In genomic region chr4:76749361-76749760, GRCh38 we compare ENCODE assay signal across 23 cellular contexts.
"Had no signal": no experiment of that assay in that cellular context is flagged by ENCODE, and none has a peak within 500 bp of the region (broad histone marks: within the 10 kb centered on the region; RNA-seq: fewer than 3 reads in every experiment).

No MANE protein-coding gene starts in this region.

- H3K4me3 ChIP-seq: pancreas, psoas muscle, right lobe of liver, sigmoid colon, stomach, thoracic aorta, thyroid gland, tibial nerve, upper lobe of left lung, vagina had no signal

- DNase-seq: nephron progenitor cell; psoas muscle; right cardiac atrium; sigmoid colon; stimulated activated CD4-positive, alpha-beta T cell treated with anti-CD3 and anti-CD28 coated beads, Interleukin-2, amount 100 ng/mL, for 24 hours; stimulated activated CD4-positive, alpha-beta T cell treated with anti-CD3 and anti-CD28 coated beads, Interleukin-2, amount 100 ng/mL, for 48 hours; stimulated activated CD4-positive, alpha-beta T cell treated with anti-CD3 and anti-CD28 coated beads, Interleukin-4, amount 100 ng/mL, for 24 hours; stimulated activated naive B cell treated with anti-CD40 and anti-IgM and Interleukin-4, amounts not matched to agents 10 μg/mL and 1 μg/mL and 100 μg/mL, for 72 hours; stimulated activated naive CD4-positive, alpha-beta T cell treated with Interleukin-2 at 50 U/mL for 16 hours had no signal

- H3K36me3 Mint-ChIP-seq: natural killer cell treated with Interleukin-12 subunit alpha and Interleukin-12 subunit beta and Interleukin-15 and Interleukin-18, amount 100 ng/mL, for 72 hours; stimulated activated effector memory CD8-positive, alpha-beta T cell treated with anti-CD3 and anti-CD28 coated beads, Interleukin-12 subunit alpha, Interleukin-12 subunit beta, amount 100 ng/mL, for 72 hours; stimulated activated naive B cell treated with anti-CD40 and anti-IgM and Interleukin-4, amounts not matched to agents 10 μg/mL and 1 μg/mL and 100 μg/mL, for 72 hours had no signal

- H3K9me3 Mint-ChIP-seq: neural crest cell had no signal

- H3K27me3 ChIP-seq: pancreas, right lobe of liver, sigmoid colon, stomach, thyroid gland, tibial nerve, upper lobe of left lung, vagina had no signal

- H3K4me1 Mint-ChIP-seq: stimulated activated effector memory CD8-positive, alpha-beta T cell treated with anti-CD3 and anti-CD28 coated beads, Interleukin-12 subunit alpha, Interleukin-12 subunit beta, amount 100 ng/mL, for 72 hours had no signal

- H3K27me3 Mint-ChIP-seq: progenitor cell of endocrine pancreas had no signal

- H3K27ac ChIP-seq: neutrophil, pancreas, psoas muscle, right lobe of liver, sigmoid colon, stomach, thyroid gland, tibial nerve, upper lobe of left lung, vagina had no signal

- H3K4me1 ChIP-seq: pancreas, psoas muscle had no signal

- H3K9me3 ChIP-seq: neutrophil, pancreas, psoas muscle, right lobe of liver, sigmoid colon, stomach, thoracic aorta, thyroid gland, tibial nerve, upper lobe of left lung, vagina had no signal

- H3K4me3 Mint-ChIP-seq: natural killer cell treated with Interleukin-12 subunit alpha and Interleukin-12 subunit beta and Interleukin-15 and Interleukin-18, amount 100 ng/mL, for 72 hours; nephron progenitor cell; neural crest cell; stimulated activated effector memory CD8-positive, alpha-beta T cell treated with anti-CD3 and anti-CD28 coated beads, Interleukin-12 subunit alpha, Interleukin-12 subunit beta, amount 100 ng/mL, for 72 hours; stimulated activated naive B cell treated with anti-CD40 and anti-IgM and Interleukin-4, amounts not matched to agents 10 μg/mL and 1 μg/mL and 100 μg/mL, for 72 hours; stimulated activated naive CD8-positive, alpha-beta T cell treated with anti-CD3 and anti-CD28 coated beads, Interleukin-15, Interleukin-2, amounts not matched to agents 100 ng/mL and 50 ng/mL, for 24 hours had no signal

- H3K36me3 ChIP-seq: neutrophil, pancreas, thyroid gland, tibial nerve, vagina had no signal

- H3K27ac Mint-ChIP-seq: natural killer cell treated with Interleukin-12 subunit alpha and Interleukin-12 subunit beta and Interleukin-15 and Interleukin-18, amount 100 ng/mL, for 72 hours; nephron progenitor cell; stimulated activated effector memory CD8-positive, alpha-beta T cell treated with anti-CD3 and anti-CD28 coated beads, Interleukin-12 subunit alpha, Interleukin-12 subunit beta, amount 100 ng/mL, for 72 hours; stimulated activated naive B cell treated with anti-CD40 and anti-IgM and Interleukin-4, amounts not matched to agents 10 μg/mL and 1 μg/mL and 100 μg/mL, for 72 hours; stimulated activated naive CD8-positive, alpha-beta T cell treated with anti-CD3 and anti-CD28 coated beads, Interleukin-15, Interleukin-2, amounts not matched to agents 100 ng/mL and 50 ng/mL, for 24 hours had no signal

- ATAC-seq: natural killer cell treated with Interleukin-12 subunit alpha and Interleukin-12 subunit beta and Interleukin-15 and Interleukin-18, amount 100 ng/mL, for 72 hours; psoas muscle; right cardiac atrium; stimulated activated effector memory CD8-positive, alpha-beta T cell treated with anti-CD3 and anti-CD28 coated beads, Interleukin-12 subunit alpha, Interleukin-12 subunit beta, amount 100 ng/mL, for 72 hours had no signal
